25 cellular contexts compared by ENCODE assay signal in genomic region chr4:186015212-186015817, GRCh38. TPM values are rescaled to one million over a fixed set of nuclear protein-coding genes. Genes with fewer than 3 reads are reported as not detected.
DNase-seq lines count a peak whose midpoint lies in the region; ATAC-seq and TF ChIP-seq lines count a peak whose summit lies in the region.
"Had no signal": no experiment of that assay in that cellular context is flagged by ENCODE, and none has a peak within 500 bp of the region (broad histone marks: within the 10 kb centered on the region; RNA-seq: fewer than 3 reads in every experiment).

No MANE protein-coding gene starts in this region.

- RAD21 ChIA-PET in HCT116 (lab: Charles Lee; ENCODE audit: low non-redundant PET in 1 of 2, low total read pairs in 2 of 2, uncharacterized antibody in 2 of 2, unreplicated experiment in 2 of 2): no interaction called here

- H3K9me3 ChIP-seq in HCT116 (ENCODE audit: control insufficient read depth in 1 of 2, insufficient read depth in 1 of 2, low read depth in 1 of 2, low read length in 2 of 2): no peaks in the 10 kb centered on the region
- H3K9me3 ChIP-seq in heart right ventricle: peaks cover 0 to 11% (median 0%) of the 10 kb centered on the region in 11 donors
- H3K9me3 ChIP-seq: body of pancreas, Peyer's patch, prostate gland, thoracic aorta had no signal

- no peak for TF ChIP-seq POLR2A in HCT116 (IDR thresholded peaks at IDR 0.05; ENCODE audit: borderline replicate concordance, extremely low read depth, insufficient read depth, insufficient read length)

- H3K79me2 ChIP-seq in HCT116 (ENCODE audit: insufficient read depth, low read length): no peaks in the 10 kb centered on the region

- DNase-seq in HCT116 (ENCODE audit: low read depth, low spot score) (no peak), RPMI7951 (ENCODE audit: low read depth) (peak; percentile 10), heart right ventricle (peak in 1 of 2 donors; percentile 41), myocyte (ENCODE audit: low read depth) (peak; percentile 19), mucosa of gallbladder (ENCODE audit: low spot score) (no peak), NCI-H2081 (lab: John Stamatoyannopoulos, UW) (no peak)
- DNase-seq: activated CD4-positive, alpha-beta T cell treated with anti-CD3 and anti-CD28 coated beads, Interleukin-2, amount 50 U/mL, for 48 hours; activated gamma-delta T cell; activated naive CD8-positive, alpha-beta T cell treated with anti-CD3 and anti-CD28 coated beads, Interleukin-2, amount 50 U/mL, for 24 hours; CD4-positive, alpha-beta memory T cell; DMS 273 treated with DMSO at 0.1 percent for 48 hours; left colon; NCI-H1092 treated with DMSO at 0.1 percent for 48 hours; NCI-H2029 treated with DMSO at 0.1 percent for 48 hours; NCI-H446; Peyer's patch; stimulated activated CD4-positive, alpha-beta T cell treated with anti-CD3 and anti-CD28 coated beads, Interleukin-2, amount 100 ng/mL, for 24 hours; stimulated activated naive B cell treated with anti-CD40 and anti-IgM and Interleukin-4, amounts not matched to agents 10 μg/mL and 1 μg/mL and 100 μg/mL, for 72 hours had no signal

- H3K9me2 ChIP-seq in HCT116 (ENCODE audit: insufficient read depth): no peaks in the 10 kb centered on the region

- H3K27ac ChIP-seq in HCT116 (ENCODE audit: low read depth, low read length): no peak overlapping the region
- peak overlapping the region in 9 of 10 donors; percentile 28 to 82 (median 69) for H3K27ac ChIP-seq in heart right ventricle
- H3K27ac ChIP-seq: body of pancreas, Peyer's patch, prostate gland, skin epidermis, thoracic aorta had no signal

- H3K27me3 ChIP-seq in HCT116 (ENCODE audit: insufficient read depth, low read length): no peaks in the 10 kb centered on the region
- H3K27me3 ChIP-seq in heart right ventricle: no peaks in the 10 kb centered on the region
- H3K27me3 ChIP-seq: body of pancreas, Peyer's patch had no signal

- H2AFZ ChIP-seq in HCT116 (ENCODE audit: low read depth, low read length, poor library complexity, severe bottlenecking): no peak overlapping the region

- TF ChIP-seq RAD21 in HCT116 (IDR thresholded peaks at IDR 0.05; ENCODE audit: low read depth): peak; percentile 29; the same call in 1 of the 2 replicates

- 43 to 63% methylated on average over 12 of the region's 12 CpGs for WGBS in heart right ventricle, 2 donors

- no peaks in the 10 kb centered on the region for H4K20me1 ChIP-seq in HCT116 (ENCODE audit: insufficient read depth)

- H3K4me3 ChIP-seq in HCT116 (replicated peaks in 1 of 2; ENCODE audit: low read depth in 1 of 2, low read length in 2 of 2) (no peak overlapping the region), heart right ventricle (peak overlapping the region in 4 of 10 donors; percentile 7 to 13 (median 12))
- H3K4me3 ChIP-seq: body of pancreas, Peyer's patch, prostate gland, skin epidermis, thoracic aorta had no signal

- POLR2A ChIA-PET in HCT116 (lab: Charles Lee): no interaction called here

- ATAC-seq in HCT116 (no peak), heart right ventricle (peak; percentile 32 to 85 (median 70)), GM21723 (IDR thresholded peaks at IDR 0.05; ENCODE audit: unreplicated experiment) (no peak), GM18502 (IDR thresholded peaks at IDR 0.05; ENCODE audit: poor library complexity, unreplicated experiment) (no peak)
- ATAC-seq: activated naive CD8-positive, alpha-beta T cell treated with anti-CD3 and anti-CD28 coated beads, Interleukin-2, amount 50 U/mL, for 24 hours; body of pancreas; left colon; stimulated activated naive B cell treated with anti-CD40 and anti-IgM and Interleukin-4, amounts not matched to agents 10 μg/mL and 1 μg/mL and 100 μg/mL, for 72 hours had no signal

- no peak overlapping the region for H3K4me2 ChIP-seq in HCT116 (ENCODE audit: low read length)

- H3K4me1 ChIP-seq in HCT116 (ENCODE audit: control insufficient read depth in 1 of 2, insufficient read depth in 2 of 2, low read length in 2 of 2): no peaks in the 10 kb centered on the region
- peaks cover 0 to 13% (median 5%) of the 10 kb centered on the region in 9 donors for H3K4me1 ChIP-seq in heart right ventricle
- H3K4me1 ChIP-seq: body of pancreas, Peyer's patch, prostate gland had no signal

- CTCF ChIA-PET in HCT116 (lab: Charles Lee): interaction anchor here (1.0 kb wide), 1 partner anchor 374 kb away, joined by 4 read pairs; no protein-coding TSS in a partner anchor

- no peaks in the 10 kb centered on the region for H3K36me3 ChIP-seq in HCT116 (ENCODE audit: control insufficient read depth in 1 of 2, insufficient read depth in 2 of 2, low read length in 2 of 2)
- H3K36me3 ChIP-seq in heart right ventricle: no peaks in the 10 kb centered on the region
- H3K36me3 ChIP-seq: Peyer's patch, prostate gland, thoracic aorta had no signal

- intact Hi-C loops in HCT116 (cut with micrococcal nuclease) (no loop called here), heart right ventricle (cut with DNase I) (loop anchor here in 5 of 10 donors (5.0 to 10.0 kb wide), 8 partner anchors 91 to 373 kb away; partner anchors contain the start of gene SORBS2 (in 1 of the 5))

- no peak overlapping the region for H3K9ac ChIP-seq in HCT116 (ENCODE audit: low read length)

- TF ChIP-seq CTCF in HCT116 (IDR thresholded peaks at IDR 0.05 in 2 of 3, conservative IDR thresholded peaks at IDR 0.05 in 1 of 3; ENCODE audit: borderline replicate concordance in 1 of 3, insufficient read depth in 1 of 3, low read depth in 2 of 3, low read length in 2 of 3) (no peak), heart right ventricle (IDR thresholded peaks at IDR 0.05) (peak in 3 of 9 donors; percentile 35 to 46 (median 41))

- no TSS peak for BruUV-seq in HCT116 (replicated peaks; lab: Mats Ljungman, UMichigan)

TF ChIP-seq in HCT116, 20 proteins besides CTCF, POLR2A, EP300 and RAD21:
- no peak for TF ChIP-seq SIN3A (IDR thresholded peaks at IDR 0.05; ENCODE audit: low read depth)
- TF ChIP-seq TCF7L2 (IDR thresholded peaks at IDR 0.05; ENCODE audit: borderline replicate concordance, extremely low read depth, insufficient read depth, insufficient read length): no peak
- TF ChIP-seq ATF3 (IDR thresholded peaks at IDR 0.05): no peak
- no peak for TF ChIP-seq YY1 (IDR thresholded peaks at IDR 0.05; ENCODE audit: extremely low read depth, insufficient replicate concordance, low read depth, low read length)
- no peak for TF ChIP-seq CBX3 (IDR thresholded peaks at IDR 0.05; ENCODE audit: low read depth)
- no peak for TF ChIP-seq ZNF274 (IDR thresholded peaks at IDR 0.05; ENCODE audit: low read depth, low read length)
- no peak for TF ChIP-seq POLR2AphosphoS5 (IDR thresholded peaks at IDR 0.05; ENCODE audit: low read depth, low read length)
- no peak for TF ChIP-seq CEBPB (IDR thresholded peaks at IDR 0.05; ENCODE audit: low read depth)
- no peak for TF ChIP-seq ZBTB33 (IDR thresholded peaks at IDR 0.05; ENCODE audit: extremely low read depth, insufficient replicate concordance, low read length)
- no peak for TF ChIP-seq SP1 (IDR thresholded peaks at IDR 0.05; ENCODE audit: low read depth)
- no peak for TF ChIP-seq JUND (IDR thresholded peaks at IDR 0.05)

RNA-seq across cellular contexts. Expression of gene TLR3, which starts 53.6 kb away (rescaled TPM):
- 1.3 TPM for total RNA-seq in HCT116 (2021; ENCODE audit: unreplicated experiment)
- 0.25 and 0.57 TPM in 2 replicates for polyA plus RNA-seq in HCT116 (2012)
- 4.9 and 7.0 TPM in 2 replicates for total RNA-seq in RPMI7951 (2014; rRNA removed; shearing (Covaris generic))
- 10 to 100 TPM in 1 of 10 donors, 1 to 10 TPM in 9; 2.8 to 19.7 (median 4.0) TPM for total RNA-seq in heart right ventricle
- under 1 TPM; 0.66 to 0.83 TPM for polyA plus RNA-seq in heart right ventricle
- total RNA-seq in myocyte: 2.8 and 3.6 TPM in 2 replicates
- polyA plus RNA-seq in myocyte (2012): 2.3 TPM
- total RNA-seq in mucosa of gallbladder: 30.2 TPM
- polyA plus RNA-seq: neural cell had no signal

Comparison
In these comparisons a context has a peak if more than half of its experiments do, and no peak if none do; other contexts are left out.
1. ATAC-seq: peak in heart right ventricle (8 of 8); none in HCT116 (single experiment), GM21723 (single experiment) and GM18502 (single experiment).
2. DNase-seq: peak in RPMI7951 (single experiment) and myocyte (single experiment); none in HCT116 (single experiment), mucosa of gallbladder (single experiment) and NCI-H2081 (0 of 2).